In genomic region chr10:30817541-30817940, GRCh38 we compare ENCODE assay signal across 1 cellular context.
TF ChIP-seq lines count a peak whose summit lies in the region.

No MANE protein-coding gene starts in this region.

TF ChIP-seq in IMR-90, 13 proteins besides CTCF, POLR2A, EP300 and RAD21:
- TF ChIP-seq, protein P1, sequence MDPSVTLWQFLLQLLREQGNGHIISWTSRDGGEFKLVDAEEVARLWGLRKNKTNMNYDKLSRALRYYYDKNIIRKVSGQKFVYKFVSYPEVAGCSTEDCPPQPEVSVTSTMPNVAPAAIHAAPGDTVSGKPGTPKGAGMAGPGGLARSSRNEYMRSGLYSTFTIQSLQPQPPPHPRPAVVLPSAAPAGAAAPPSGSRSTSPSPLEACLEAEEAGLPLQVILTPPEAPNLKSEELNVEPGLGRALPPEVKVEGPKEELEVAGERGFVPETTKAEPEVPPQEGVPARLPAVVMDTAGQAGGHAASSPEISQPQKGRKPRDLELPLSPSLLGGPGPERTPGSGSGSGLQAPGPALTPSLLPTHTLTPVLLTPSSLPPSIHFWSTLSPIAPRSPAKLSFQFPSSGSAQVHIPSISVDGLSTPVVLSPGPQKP (IDR thresholded peaks at IDR 0.05; ENCODE audit: borderline replicate concordance, low read depth, low read length): no peak
- TF ChIP-seq MXI1 (IDR thresholded peaks at IDR 0.05; ENCODE audit: borderline replicate concordance, low read depth, low read length): no peak
- no peak for TF ChIP-seq RFX5 (IDR thresholded peaks at IDR 0.05; ENCODE audit: low read depth, low read length)
